8 cellular contexts compared by ENCODE assay signal in the genomic region with DNA sequence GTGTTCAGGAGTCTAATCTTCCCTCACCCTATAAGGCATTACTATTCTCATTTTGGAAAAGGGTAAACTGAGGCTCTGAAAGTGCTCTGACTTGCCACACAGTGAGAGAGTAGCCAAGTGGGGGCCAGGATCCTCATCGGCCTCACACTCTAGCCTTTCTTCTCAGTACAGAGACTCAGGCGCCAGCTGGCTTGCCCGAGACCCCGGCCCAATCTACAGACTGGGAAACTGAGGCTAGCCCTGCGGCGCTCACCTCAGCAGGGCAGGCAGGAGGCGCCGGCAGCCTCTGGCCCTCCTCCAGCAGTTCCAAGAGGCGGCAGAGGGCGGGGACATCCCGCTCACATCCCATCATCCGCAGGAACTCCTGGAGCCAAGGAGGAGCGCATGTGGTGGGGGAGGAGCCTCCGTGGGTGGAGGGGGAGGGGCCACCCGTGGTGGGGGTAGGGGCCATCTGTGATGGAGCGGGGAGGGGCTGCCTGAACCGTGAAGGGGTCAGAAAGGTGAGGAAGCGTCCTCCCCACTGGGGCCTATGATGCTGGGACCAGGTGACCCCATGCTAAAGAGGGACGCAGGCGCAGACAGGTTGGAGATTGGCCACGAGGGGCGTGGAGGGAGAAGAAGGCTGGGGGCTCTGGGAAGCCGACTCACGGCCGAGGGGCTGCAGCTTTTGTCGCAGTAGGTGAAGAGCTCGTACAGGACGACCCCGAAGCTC. TPM values are rescaled to one million over a fixed set of nuclear protein-coding genes. Genes with fewer than 3 reads are reported as not detected.
DNase-seq lines count a peak whose midpoint lies in the region; TF ChIP-seq lines count a peak whose summit lies in the region.

No MANE protein-coding gene starts in this region.

- H3K18ac ChIP-seq in trophoblast cell (ENCODE audit: low read length): no peak overlapping the region

- H3K27ac ChIP-seq in trophoblast cell (ENCODE audit: low read depth, low read length) (no peak overlapping the region), uterus (no peak overlapping the region), MM.1S (ENCODE audit: low read length) (no peak overlapping the region)

- H2AFZ ChIP-seq in trophoblast cell (ENCODE audit: insufficient read depth, low read length, poor library complexity): peak overlapping the region; percentile 75
- no peak overlapping the region for H2AFZ ChIP-seq in MM.1S (ENCODE audit: low read length)

- intact Hi-C loops in uterus (cut with DNase I; ENCODE audit: low total_unique reads): no loop called here

- no peak overlapping the region for H3K4ac ChIP-seq in trophoblast cell (ENCODE audit: low read depth, low read length)

- H4K20me1 ChIP-seq in MM.1S (ENCODE audit: insufficient read depth, low read length): no peaks in the 10 kb centered on the region

- H3K4me1 ChIP-seq in trophoblast cell (ENCODE audit: control insufficient read depth in 1 of 2, insufficient read depth in 2 of 2, low read length in 2 of 2) (peaks cover 2 to 6% of the 10 kb centered on the region in 2 experiments), uterus (no peaks in the 10 kb centered on the region), MM.1S (ENCODE audit: low read length) (no peaks in the 10 kb centered on the region)

- H3K36me3 ChIP-seq in trophoblast cell (ENCODE audit: control insufficient read depth in 1 of 2, insufficient read depth in 2 of 2, low read length in 2 of 2) (no peaks in the 10 kb centered on the region), uterus (no peaks in the 10 kb centered on the region), MM.1S (replicated peaks; ENCODE audit: insufficient read depth, low read length) (no peaks in the 10 kb centered on the region)

- no peak overlapping the region for H2BK12ac ChIP-seq in trophoblast cell (ENCODE audit: low read length)

- H3K4me3 ChIP-seq in epithelial cell of esophagus (ENCODE audit: low read length): peak overlapping the region; percentile 59
- H3K4me3 ChIP-seq in trophoblast cell (ENCODE audit: low read depth, low read length): no peak overlapping the region
- H3K4me3 ChIP-seq in uterus: peak overlapping the region in 1 of 2 donors; percentile 34
- H3K4me3 ChIP-seq in MM.1S (ENCODE audit: low read length): no peak overlapping the region

- peak overlapping the region; percentile 68 for H4K12ac ChIP-seq in trophoblast cell (ENCODE audit: low read depth, low read length)

- no peak for TF ChIP-seq POLR2A in uterus (IDR thresholded peaks at IDR 0.05)

- no peaks in the 10 kb centered on the region for H3K79me2 ChIP-seq in trophoblast cell (ENCODE audit: control insufficient read depth, insufficient read depth, low read length, poor library complexity)
- no peaks in the 10 kb centered on the region for H3K79me2 ChIP-seq in MM.1S (ENCODE audit: low read length)

- H4K91ac ChIP-seq in trophoblast cell (ENCODE audit: low read depth, low read length): peak overlapping the region; percentile 65

- no peak overlapping the region for H2BK5ac ChIP-seq in trophoblast cell (ENCODE audit: low read depth, low read length, poor library complexity)

- H3K79me1 ChIP-seq in trophoblast cell (ENCODE audit: low read length): peaks cover 2% of the 10 kb centered on the region

- H3K14ac ChIP-seq in trophoblast cell (ENCODE audit: low read length): peak overlapping the region; percentile 21

- DNase-seq in GM04504 (ENCODE audit: low read depth) (peak; percentile 9), NCI-H446 treated with DMSO at 0.1 percent for 48 hours (lab: John Stamatoyannopoulos, UW) (peak; percentile 22), epithelial cell of esophagus (ENCODE audit: low read depth) (peak; percentile 79), trophoblast cell (peak; percentile 61 to 78), NCI-H187 treated with DMSO at 0.1 percent for 48 hours (lab: John Stamatoyannopoulos, UW) (no peak), NCI-H1048 (lab: John Stamatoyannopoulos, UW) (no peak), uterus (no peak), MM.1S (no peak)

- no peaks in the 10 kb centered on the region for H3K27me3 ChIP-seq in trophoblast cell (ENCODE audit: insufficient read depth, low read length)
- H3K27me3 ChIP-seq in uterus: no peaks in the 10 kb centered on the region
- no peaks in the 10 kb centered on the region for H3K27me3 ChIP-seq in MM.1S (replicated peaks; ENCODE audit: insufficient read depth, low read length)

- TF ChIP-seq CTCF in epithelial cell of esophagus (IDR thresholded peaks at IDR 0.05; ENCODE audit: insufficient read depth, low read depth, low read length, missing control alignments): no peak
- TF ChIP-seq CTCF in uterus (IDR thresholded peaks at IDR 0.05): no peak
- TF ChIP-seq CTCF in MM.1S (IDR thresholded peaks at IDR 0.05; ENCODE audit: low read length): no peak

- H4K8ac ChIP-seq in trophoblast cell (ENCODE audit: low read depth, low read length): peak overlapping the region; percentile 76

- peak overlapping the region; percentile 59 for H3K4me2 ChIP-seq in trophoblast cell (ENCODE audit: low read length)
- H3K4me2 ChIP-seq in MM.1S (ENCODE audit: low read depth, low read length): no peak overlapping the region

- no peaks in the 10 kb centered on the region for H3K9me2 ChIP-seq in MM.1S (replicated peaks; ENCODE audit: insufficient read depth, low read length)

- no peaks in the 10 kb centered on the region for H3F3A ChIP-seq in MM.1S (ENCODE audit: insufficient read depth, low read length)

- H3K23ac ChIP-seq in trophoblast cell (ENCODE audit: low read length): no peak overlapping the region

- H3K9me3 ChIP-seq in trophoblast cell (ENCODE audit: insufficient read depth, low read depth, low read length) (no peaks in the 10 kb centered on the region), uterus (no peaks in the 10 kb centered on the region), MM.1S (replicated peaks; ENCODE audit: insufficient read depth, low read length) (no peaks in the 10 kb centered on the region)

- peak overlapping the region; percentile 3 for H2BK120ac ChIP-seq in trophoblast cell (ENCODE audit: insufficient read depth, low read length, poor library complexity)

- WGBS in trophoblast cell (ENCODE audit: extremely low coverage, insufficient coverage, insufficient read length): no CpG with 5 or more reads among the region's 29 CpGs

- H2AK5ac ChIP-seq in trophoblast cell (ENCODE audit: low read length): no peak overlapping the region

- H3K9ac ChIP-seq in trophoblast cell (ENCODE audit: low read length) (no peak overlapping the region), MM.1S (ENCODE audit: low read length) (no peak overlapping the region)

RNA-seq across cellular contexts. Expression of a gene that starts 8.7 kb away (rescaled TPM):
- polyA plus RNA-seq in trophoblast cell (2013): 0.08 and 0.10 TPM in 2 replicates
- not detected for total RNA-seq in uterus

RNA-seq across cellular contexts. Expression of a gene that starts 17.8 kb away (rescaled TPM):
- 0.26 and 0.29 TPM in 2 replicates for polyA plus RNA-seq in trophoblast cell (2013)
- total RNA-seq in uterus: 1 to 10 TPM in 2 of 4 donors, under 1 TPM in 2; under 0.01 to 8.1 (median 2.7) TPM

RNA-seq across cellular contexts. Expression of a gene that starts 29.7 kb away (rescaled TPM):
- 1,931 and 1,990 TPM in 2 replicates for polyA plus RNA-seq in trophoblast cell (2013)
- 1,000 to 10,000 TPM in 3 of 4 donors, 100 to 1,000 TPM in 1; 649 to 2,637 (median 1,942) TPM for total RNA-seq in uterus

RNA-seq across cellular contexts. Expression of a gene that starts 35.1 kb away (rescaled TPM):
- 0.19 TPM in 2 replicates for polyA plus RNA-seq in trophoblast cell (2013)
- total RNA-seq in uterus: 1 to 10 TPM in 1 of 4 donors, not detected in 3; 1.4 TPM

RNA-seq across cellular contexts. Expression of a gene that starts 41.7 kb away (rescaled TPM):
- 0.01 TPM in 2 replicates for polyA plus RNA-seq in trophoblast cell (2013)
- total RNA-seq in uterus: not detected

Comparison
In these comparisons a context has a peak if more than half of its experiments do, and no peak if none do; other contexts are left out.
1. DNase-seq: peak in GM04504 (single experiment), NCI-H446 treated with DMSO at 0.1 percent for 48 hours (single experiment), epithelial cell of esophagus (single experiment) and trophoblast cell (2 of 2); none in NCI-H187 treated with DMSO at 0.1 percent for 48 hours (single experiment), NCI-H1048 (single experiment), uterus (0 of 2) and MM.1S (single experiment).